ENCODE assay signal across 8 cellular contexts in genomic region chr10:75294866-75295692, GRCh38. TPM values are rescaled to one million over a fixed set of nuclear protein-coding genes. Genes with fewer than 3 reads are reported as not detected.
DNase-seq lines count a peak whose midpoint lies in the region; ATAC-seq and TF ChIP-seq lines count a peak whose summit lies in the region.

No MANE protein-coding gene starts in this region.

- H3K27ac Mint-ChIP-seq in H9, result no peak overlapping the region

- no peaks in the 10 kb centered on the region for H3K79me2 ChIP-seq in DOHH2 (ENCODE audit: control insufficient read depth, low read length)
- H3K79me2 ChIP-seq in H9 (ENCODE audit: insufficient read depth, low read length), result no peaks in the 10 kb centered on the region

- no peak overlapping the region for H3K56ac ChIP-seq in H9 (ENCODE audit: insufficient read length, low read depth, low read length)

- no peak overlapping the region for H2BK12ac ChIP-seq in H9 (ENCODE audit: insufficient read length, low read depth, low read length)

- no peaks in the 10 kb centered on the region for H3K9me2 ChIP-seq in DOHH2 (replicated peaks; ENCODE audit: control insufficient read depth, low read length)

- no peak overlapping the region for H3K9ac ChIP-seq in H9 (ENCODE audit: extremely low read depth, insufficient read length, low read length)

- H3K9me3 ChIP-seq in DOHH2 (ENCODE audit: control insufficient read depth, insufficient read depth, low read length), result no peaks in the 10 kb centered on the region
- H3K9me3 ChIP-seq in H9 (ENCODE audit: control insufficient read depth, low read depth, low read length), result no peaks in the 10 kb centered on the region

- peaks cover 3 to 4% of the 10 kb centered on the region in 2 experiments; a peak in 3 of 5 replicates for H3K9me3 Mint-ChIP-seq in H9

- peaks cover 7% of the 10 kb centered on the region for H3K23me2 ChIP-seq in H9 (ENCODE audit: insufficient read length, low read depth, low read length, poor library complexity, severe bottlenecking)

- ATAC-seq in HG02571 (IDR thresholded peaks at IDR 0.05; ENCODE audit: unreplicated experiment), result no peak

- no peaks in the 10 kb centered on the region for H4K20me1 ChIP-seq in DOHH2 (ENCODE audit: control insufficient read depth, insufficient read depth, low read depth, low read length)
- no peaks in the 10 kb centered on the region for H4K20me1 ChIP-seq in H9 (ENCODE audit: control insufficient read depth, insufficient read depth, insufficient read length)

- no peak overlapping the region for H2BK120ac ChIP-seq in H9 (ENCODE audit: low read depth, low read length, poor library complexity, severe bottlenecking)

- no peak overlapping the region for H4K8ac ChIP-seq in H9 (replicated peaks; ENCODE audit: insufficient read length, low read depth, low read length)

- WGBS in H9 (ENCODE audit: extremely low coverage, insufficient read length, low lambda C conversion rate), result no CpG with 5 or more reads among the region's 56 CpGs

- no peak overlapping the region for H3K14ac ChIP-seq in H9 (ENCODE audit: insufficient read depth, low read length)

- TF ChIP-seq CTCF in DOHH2 (IDR thresholded peaks at IDR 0.05; ENCODE audit: low read depth, low read length, poor library complexity, severe bottlenecking) (no peak), H9 (conservative IDR thresholded peaks at IDR 0.05) (peak; percentile 51; the same call in 2 of the 3 replicates), retinal pigment epithelial cell (conservative IDR thresholded peaks at IDR 0.05; ENCODE audit: low read depth, low read length) (peak; percentile 15)

- no peaks in the 10 kb centered on the region for H3F3A ChIP-seq in DOHH2 (ENCODE audit: control insufficient read depth, insufficient read depth)

- no peak overlapping the region for H3K27ac ChIP-seq in DOHH2 (ENCODE audit: low read depth, low read length)
- H3K27ac ChIP-seq in H9 (ENCODE audit: insufficient read length, low read depth, low read length), result no peak overlapping the region

- H3K36me3 Mint-ChIP-seq in H9 (ENCODE audit: insufficient read depth in 1 of 3, low read depth in 3 of 3), result 0 out of 7 replicates have a peak, but pooled peaks cover 0 to 2% (median under 1%) of the 10 kb centered on the region in 3 experiments

- no peaks in the 10 kb centered on the region for H3K36me3 ChIP-seq in DOHH2 (ENCODE audit: control insufficient read depth, low read length)

- H3K27me3 Mint-ChIP-seq in H9 (ENCODE audit: low read depth), result peaks cover 45% of the 10 kb centered on the region

- H3K79me1 ChIP-seq in H9 (ENCODE audit: insufficient read depth, low read depth, low read length, poor library complexity, severe bottlenecking), result no peaks in the 10 kb centered on the region

- no peak overlapping the region for H4K91ac ChIP-seq in H9 (ENCODE audit: insufficient read length, low read depth, low read length)

- peak overlapping the region; percentile 68 for H3K4me3 ChIP-seq in DOHH2 (ENCODE audit: low read length)
- peak overlapping the region; percentile 62 for H3K4me3 ChIP-seq in retinal pigment epithelial cell (ENCODE audit: low read length)

- peaks cover 17% of the 10 kb centered on the region for H3K4me1 ChIP-seq in DOHH2 (ENCODE audit: control insufficient read depth, low read length)
- no peaks in the 10 kb centered on the region for H3K4me1 ChIP-seq in H9 (ENCODE audit: insufficient read depth, low read length)

- no peak overlapping the region for H2BK15ac ChIP-seq in H9 (ENCODE audit: low read depth, low read length)

- no peak overlapping the region for H2BK5ac ChIP-seq in H9 (ENCODE audit: insufficient read length, low read length)

- H2AFZ ChIP-seq in H9 (ENCODE audit: low read length), result no peak overlapping the region

- no peak overlapping the region for H3K18ac ChIP-seq in H9 (ENCODE audit: insufficient read length, low read depth, low read length)

- H2BK20ac ChIP-seq in H9 (ENCODE audit: low read depth, low read length, poor library complexity, severe bottlenecking), result no peak overlapping the region

- peak overlapping the region; percentile 64 to 76 for H3K4me3 Mint-ChIP-seq in H9

- H2AK5ac ChIP-seq in H9 (ENCODE audit: insufficient read length, low read length), result no peak overlapping the region

- no peak overlapping the region for H4K5ac ChIP-seq in H9 (ENCODE audit: insufficient read length, low read depth, low read length)

- no peak overlapping the region for H3T11ph ChIP-seq in H9 (ENCODE audit: low read length)

- H3K27me3 ChIP-seq in DOHH2 (ENCODE audit: control insufficient read depth, low read length), result peaks cover 52% of the 10 kb centered on the region
- peaks cover 3% of the 10 kb centered on the region; the same call in 1 of the 2 replicates for H3K27me3 ChIP-seq in H9 (ENCODE audit: insufficient read depth, low read length)

- peak overlapping the region; percentile 66 for H3K4me2 ChIP-seq in DOHH2 (ENCODE audit: low read length)
- peak overlapping the region; percentile 66 for H3K4me2 ChIP-seq in H9 (ENCODE audit: insufficient read depth, insufficient read length, low read length)

- H3K23ac ChIP-seq in H9 (ENCODE audit: insufficient read length, low read depth, low read length), result no peak overlapping the region

- H3K4ac ChIP-seq in H9 (ENCODE audit: low read depth, low read length), result no peak overlapping the region

- peaks cover 5 to 6% of the 10 kb centered on the region in 2 experiments for H3K4me1 Mint-ChIP-seq in H9

- DNase-seq in H9 (peak; percentile 64), NCI-H1092 (lab: John Stamatoyannopoulos, UW) (peak; percentile 6), T1000 (lab: John Stamatoyannopoulos, UW) (peak; percentile 75), astrocyte of the hippocampus (ENCODE audit: low read depth, low spot score) (peak; percentile 97), hypothalamus (lab: John Stamatoyannopoulos, UW) (peak in 36 of 51 donors; percentile 15 to 71 (median 43)), retinal pigment epithelial cell (ENCODE audit: low read depth) (peak; percentile 65)

RNA-seq across cellular contexts. Expression of gene COMTD1, which starts 59.3 kb away (rescaled TPM):
- total RNA-seq in H9 (2021), result 28.3 and 29.9 TPM in 2 replicates

Comparison
In these comparisons a context has a peak if more than half of its experiments do, and no peak if none do; other contexts are left out.
1. DNase-seq: peak in every context shown above with its lines; median percentile 97 in astrocyte of the hippocampus; 75 in T1000; 65 in retinal pigment epithelial cell; 64 in H9; 43 in hypothalamus; 6 in NCI-H1092.